24 cellular contexts compared by ENCODE assay signal in genomic region chr5:42587056-42587723, GRCh38.
DNase-seq lines count a peak whose midpoint lies in the region; ATAC-seq, FAIRE-seq and TF ChIP-seq lines count a peak whose summit lies in the region.
"Had no signal": no experiment of that assay in that cellular context is flagged by ENCODE, and none has a peak within 500 bp of the region (broad histone marks: within the 10 kb centered on the region; RNA-seq: fewer than 3 reads in every experiment).

No MANE protein-coding gene starts in this region.

- TF ChIP-seq POLR2A in K562 (conservative IDR thresholded peaks at IDR 0.05) (no peak), thyroid gland (IDR thresholded peaks at IDR 0.05) (no peak), esophagus squamous epithelium (IDR thresholded peaks at IDR 0.05) (no peak)

- FAIRE-seq in K562 (lab: Jason Lieb, UNC) = no peak
- FAIRE-seq: D721Med, GM12892, pancreas had no signal

- WGBS in K562 (ENCODE audit: insufficient coverage, low coverage, missing lambda C conversion rate) = 2% methylated on average over 4 of the region's 4 CpGs
- 74 to 78% methylated on average over 4 of the region's 4 CpGs for WGBS in thyroid gland, 2 donors
- WGBS in esophagus squamous epithelium, 2 donors = 29 to 55% methylated on average over 4 of the region's 4 CpGs

- H3K4me2 ChIP-seq in K562 (ENCODE audit: insufficient read depth, low read length) = peak overlapping the region; percentile 79
- H3K4me2 ChIP-seq in parathyroid adenoma (ENCODE audit: low read length) = no peak overlapping the region
- H3K4me2 ChIP-seq: smooth muscle cell had no signal

- H3K9ac ChIP-seq in K562 (ENCODE audit: insufficient read depth in 1 of 2, low read depth in 2 of 2, low read length in 2 of 2) = peak overlapping the region in 1 of 2 experiments; percentile 59; a peak in 2 of 4 replicates
- no peak overlapping the region for H3K9ac ChIP-seq in parathyroid adenoma

- ATAC-seq in K562 = peak; percentile 60
- no peak for ATAC-seq in GM21737 (IDR thresholded peaks at IDR 0.05; ENCODE audit: unreplicated experiment)
- ATAC-seq: activated CD8-positive, alpha-beta memory T cell treated with anti-CD3 and anti-CD28 coated beads, Interleukin-2, amount 10 ng/mL, durations not matched to agents 7 days and 5 days; HCT116; natural killer cell treated with Interleukin-12 subunit alpha and Interleukin-12 subunit beta and Interleukin-15 and Interleukin-18, amount 100 ng/mL, for 72 hours had no signal

- no peaks in the 10 kb centered on the region for H3K36me3 ChIP-seq in K562 (ENCODE audit: control insufficient read depth, insufficient read depth, low read length)
- H3K36me3 ChIP-seq in left ventricle myocardium inferior = no peaks in the 10 kb centered on the region
- no peaks in the 10 kb centered on the region for H3K36me3 ChIP-seq in parathyroid adenoma (ENCODE audit: control insufficient read depth, insufficient read depth, low read length)
- no peaks in the 10 kb centered on the region for H3K36me3 ChIP-seq in thyroid gland
- no peaks in the 10 kb centered on the region for H3K36me3 ChIP-seq in esophagus squamous epithelium
- H3K36me3 ChIP-seq: breast epithelium, colonic mucosa, pancreas, WERI-Rb-1 had no signal

- TF ChIP-seq EP300 in K562 (IDR thresholded peaks at IDR 0.05; ENCODE audit: low read length) = no peak

- CTCF ChIA-PET in K562 (lab: Yijun Ruan, JAX; ENCODE audit: low intra/inter-chr PET ratio) = interaction anchor here (0.6 kb wide), 1 partner anchor 302 kb away, joined by 5 read pairs; no protein-coding TSS in a partner anchor

- intact Hi-C loops in K562 (cut with micrococcal nuclease) = loop anchor here (5.0 to 10.0 kb wide), 4 partner anchors 180 to 732 kb away; partner anchors contain the start of gene ANXA2R
- intact Hi-C loops in left ventricle myocardium inferior (cut with micrococcal nuclease) = no loop called here
- intact Hi-C loops in thyroid gland (cut with DNase I) = no loop called here
- intact Hi-C loops in esophagus squamous epithelium (cut with DNase I) = loop anchor here (10.0 kb wide), 1 partner anchor 298 kb away; no protein-coding TSS in a partner anchor

- H3K9me3 ChIP-seq in K562 (replicated peaks; ENCODE audit: control insufficient read depth, insufficient read depth, low read depth, low read length) (no peaks in the 10 kb centered on the region), left ventricle myocardium inferior (replicated peaks) (no peaks in the 10 kb centered on the region), parathyroid adenoma (ENCODE audit: control insufficient read depth, low read length) (no peaks in the 10 kb centered on the region), thyroid gland (no peaks in the 10 kb centered on the region), esophagus squamous epithelium (no peaks in the 10 kb centered on the region)
- H3K9me3 ChIP-seq: breast epithelium, colonic mucosa, pancreas had no signal

- in situ Hi-C loops in K562 (cut with MboI) = loop anchor here (25.0 kb wide), 2 partner anchors 300 to 725 kb away; partner anchors contain the start of gene OXCT1

- TF ChIP-seq CTCF in K562 (IDR thresholded peaks at IDR 0.05 in 2 of 3, conservative IDR thresholded peaks at IDR 0.05 in 1 of 3; ENCODE audit: insufficient read depth in 2 of 3, low read depth in 1 of 3, low read length in 3 of 3) = no peak
- no peak for TF ChIP-seq CTCF in left ventricle myocardium inferior (IDR thresholded peaks at IDR 0.05; ENCODE audit: borderline replicate concordance)
- no peak for TF ChIP-seq CTCF in parathyroid adenoma (IDR thresholded peaks at IDR 0.05)
- no peak for TF ChIP-seq CTCF in thyroid gland (IDR thresholded peaks at IDR 0.05)
- TF ChIP-seq CTCF in esophagus squamous epithelium (IDR thresholded peaks at IDR 0.05) = no peak

- H4K20me1 ChIP-seq in K562 (replicated peaks; ENCODE audit: control insufficient read depth, insufficient read depth, low read length) = no peaks in the 10 kb centered on the region

- POLR2A ChIA-PET in K562 (lab: Yijun Ruan, JAX) = interaction anchor here (0.6 to 1.3 kb wide), 3 partner anchors 19 to 1752 kb away, joined by 3 read pairs; partner anchors contain the start of gene RPL37

- H3K27ac ChIP-seq in K562 (ENCODE audit: extremely low read depth, low read depth, low read length) = peak overlapping the region; percentile 73
- H3K27ac ChIP-seq in left ventricle myocardium inferior (replicated peaks) = peak overlapping the region; percentile 83
- H3K27ac ChIP-seq in parathyroid adenoma = no peak overlapping the region
- H3K27ac ChIP-seq in thyroid gland = peak overlapping the region; percentile 29 to 75 (median 30)
- peak overlapping the region in 2 of 4 donors; percentile 11 to 46 for H3K27ac ChIP-seq in esophagus squamous epithelium
- H3K27ac ChIP-seq: colonic mucosa, pancreas, WERI-Rb-1 had no signal

- H2AFZ ChIP-seq in K562 (ENCODE audit: low read depth, low read length) (peak overlapping the region; percentile 82), parathyroid adenoma (peak overlapping the region; percentile 65)

- H3K4me1 ChIP-seq in K562 (replicated peaks in 1 of 2; ENCODE audit: control insufficient read depth in 2 of 2, insufficient read depth in 2 of 2, low read length in 2 of 2) (peaks cover 11 to 45% of the 10 kb centered on the region in 2 experiments), left ventricle myocardium inferior (peaks cover 78% of the 10 kb centered on the region), parathyroid adenoma (peaks cover 22% of the 10 kb centered on the region), thyroid gland (peaks cover 32 to 40% of the 10 kb centered on the region in 2 donors), esophagus squamous epithelium (peaks cover 8 to 58% (median 22%) of the 10 kb centered on the region in 3 donors)
- H3K4me1 ChIP-seq: breast epithelium, colonic mucosa, pancreas had no signal

- BruUV-seq in K562 (replicated peaks; lab: Mats Ljungman, UMichigan) = no TSS peak

- H3K79me2 ChIP-seq in K562 (ENCODE audit: control insufficient read depth, insufficient read depth, low read length) (no peaks in the 10 kb centered on the region), parathyroid adenoma (no peaks in the 10 kb centered on the region)

- TF ChIP-seq RAD21 in K562 (CRISPR knock-in tag; conservative IDR thresholded peaks at IDR 0.05 in 1 of 2, IDR thresholded peaks at IDR 0.05 in 1 of 2) = no peak

- H3K4me3 ChIP-seq in K562 = no peak overlapping the region
- peak overlapping the region; percentile 45 for H3K4me3 ChIP-seq in left ventricle myocardium inferior
- no peak overlapping the region for H3K4me3 ChIP-seq in parathyroid adenoma (ENCODE audit: low read depth, low read length)
- H3K4me3 ChIP-seq in thyroid gland (replicated peaks in 1 of 3) = no peak overlapping the region
- H3K4me3 ChIP-seq in esophagus squamous epithelium = peak overlapping the region in 1 of 4 donors; percentile 4
- H3K4me3 ChIP-seq: colonic mucosa, pancreas, smooth muscle cell had no signal

- no peaks in the 10 kb centered on the region for H3K9me1 ChIP-seq in K562 (ENCODE audit: control insufficient read depth, insufficient read depth, low read length)

- H3K27me3 ChIP-seq in K562 (ENCODE audit: control insufficient read depth in 2 of 2, insufficient read depth in 2 of 2, low read length in 2 of 2) (no peaks in the 10 kb centered on the region), left ventricle myocardium inferior (ENCODE audit: low read depth) (no peaks in the 10 kb centered on the region), parathyroid adenoma (ENCODE audit: control insufficient read depth, insufficient read depth, low read length) (no peaks in the 10 kb centered on the region), thyroid gland (no peaks in the 10 kb centered on the region), esophagus squamous epithelium (no peaks in the 10 kb centered on the region)
- H3K27me3 ChIP-seq: breast epithelium, colonic mucosa, pancreas had no signal

- DNase-seq in K562 (ENCODE audit: extremely low read depth in 1 of 4, low spot score in 3 of 4) (peak in 2 of 4 experiments; percentile 51 to 64), left ventricle myocardium inferior (no peak), thyroid gland (no peak), esophagus squamous epithelium (lab: John Stamatoyannopoulos, UW) (no peak), Kasumi-1 (lab: John Stamatoyannopoulos, UW) (no peak)
- DNase-seq: activated CD4-positive, alpha-beta T cell treated with anti-CD3 and anti-CD28 coated beads, Interleukin-2, amount 10 ng/mL, durations not matched to agents 24 days and 14 days; activated CD8-positive, alpha-beta memory T cell treated with anti-CD3 and anti-CD28 coated beads, Interleukin-2, amount 10 ng/mL, durations not matched to agents 7 days and 5 days; activated naive CD4-positive, alpha-beta T cell treated with anti-CD3 and anti-CD28 coated beads for 36 hours; colonic mucosa; endodermal cell; NCI-H1092 treated with DMSO at 0.1 percent for 48 hours; NCI-H187 treated with DMSO at 0.1 percent for 48 hours; NCI-H748 treated with DMSO at 0.1 percent for 48 hours; stimulated activated CD4-positive, alpha-beta T cell treated with anti-CD3 and anti-CD28 coated beads, Interleukin-2, amount 100 ng/mL, for 24 hours; WERI-Rb-1 had no signal

TF ChIP-seq in K562, 482 proteins besides CTCF, POLR2A, EP300 and RAD21 (continues in another document):
- peak; percentile 54; the same call in 1 of the 2 replicates for TF ChIP-seq NFRKB (IDR thresholded peaks at IDR 0.05; ENCODE audit: low read depth)
- no peak for TF ChIP-seq ARID3A (IDR thresholded peaks at IDR 0.05; ENCODE audit: borderline replicate concordance, low read depth, low read length)
- 0 out of 2 replicates have a peak, but pooled peaks have one; percentile 12 for TF ChIP-seq PTRF (tag; IDR thresholded peaks at IDR 0.05)
- TF ChIP-seq FOXJ2 (tag; IDR thresholded peaks at IDR 0.05) = 0 out of 2 replicates have a peak, but pooled peaks have one; percentile 20
- no peak for TF ChIP-seq NONO (IDR thresholded peaks at IDR 0.05; ENCODE audit: low read depth in 2 of 2, low read length in 1 of 2)
- TF ChIP-seq KDM1A (IDR thresholded peaks at IDR 0.05) = no peak
- no peak for TF ChIP-seq CREM (IDR thresholded peaks at IDR 0.05; ENCODE audit: low read depth)

Comparison
In these comparisons a context has a peak if more than half of its experiments do, and no peak if none do; other contexts are left out.
1. intact Hi-C loops: an anchor here in K562 (5.0 to 10.0 kb wide) and esophagus squamous epithelium (10.0 kb wide); none called in left ventricle myocardium inferior and thyroid gland.